ENCODE assay signal across 2 cellular contexts in the genomic region with DNA sequence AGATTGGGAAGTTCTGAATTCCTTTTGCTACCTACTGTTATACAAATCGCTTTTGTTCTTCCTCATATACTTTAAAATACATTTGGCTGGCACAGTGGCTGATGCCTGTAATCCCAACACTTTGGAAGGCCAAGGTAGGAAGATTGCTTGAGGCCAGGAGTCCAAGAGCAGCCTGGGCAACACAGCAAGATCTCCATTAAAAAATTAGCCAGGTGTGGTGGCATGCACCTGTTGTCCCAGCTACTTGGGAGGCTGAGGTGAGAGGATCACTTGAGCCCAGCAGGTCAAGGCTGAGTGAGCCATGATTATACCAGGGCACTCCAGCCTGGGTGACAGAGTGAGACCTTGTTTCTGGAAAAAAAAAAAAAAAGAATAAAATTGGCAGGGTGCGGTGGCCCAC.
TF ChIP-seq lines count a peak whose summit lies in the region.

No MANE protein-coding gene starts in this region.

TF ChIP-seq in HepG2, 621 proteins besides CTCF, POLR2A, EP300 and RAD21:
- no peak for TF ChIP-seq KLF15 (CRISPR knock-in tag; IDR thresholded peaks at IDR 0.05; ENCODE audit: borderline replicate concordance)
- TF ChIP-seq JARID2 (CRISPR knock-in tag; IDR thresholded peaks at IDR 0.05; ENCODE audit: insufficient replicate concordance), result no peak
- no peak for TF ChIP-seq GPN1 (CRISPR knock-in tag; IDR thresholded peaks at IDR 0.05; ENCODE audit: borderline replicate concordance)
- TF ChIP-seq LBX2 (CRISPR knock-in tag; IDR thresholded peaks at IDR 0.05; ENCODE audit: borderline replicate concordance), result no peak
- TF ChIP-seq ZNF207 (IDR thresholded peaks at IDR 0.05; ENCODE audit: borderline replicate concordance), result no peak
- TF ChIP-seq ZNF121 (CRISPR knock-in tag; IDR thresholded peaks at IDR 0.05), result 0 out of 2 replicates have a peak, but pooled peaks have one; percentile 33
- no peak for TF ChIP-seq ZNF230 (CRISPR knock-in tag; IDR thresholded peaks at IDR 0.05)

TF ChIP-seq in H1, 55 proteins besides CTCF, POLR2A, EP300 and RAD21:
- TF ChIP-seq SIN3A (conservative IDR thresholded peaks at IDR 0.05 in 1 of 2, IDR thresholded peaks at IDR 0.05 in 1 of 2; ENCODE audit: low read depth in 1 of 2, low read length in 2 of 2), result no peak
- TF ChIP-seq CHD7 (IDR thresholded peaks at IDR 0.05; ENCODE audit: insufficient replicate concordance, low read length), result no peak
- TF ChIP-seq FOSL1 (IDR thresholded peaks at IDR 0.05; ENCODE audit: insufficient read depth, low read depth, low read length), result no peak
